1 cellular context compared by ENCODE assay signal in the genomic region with DNA sequence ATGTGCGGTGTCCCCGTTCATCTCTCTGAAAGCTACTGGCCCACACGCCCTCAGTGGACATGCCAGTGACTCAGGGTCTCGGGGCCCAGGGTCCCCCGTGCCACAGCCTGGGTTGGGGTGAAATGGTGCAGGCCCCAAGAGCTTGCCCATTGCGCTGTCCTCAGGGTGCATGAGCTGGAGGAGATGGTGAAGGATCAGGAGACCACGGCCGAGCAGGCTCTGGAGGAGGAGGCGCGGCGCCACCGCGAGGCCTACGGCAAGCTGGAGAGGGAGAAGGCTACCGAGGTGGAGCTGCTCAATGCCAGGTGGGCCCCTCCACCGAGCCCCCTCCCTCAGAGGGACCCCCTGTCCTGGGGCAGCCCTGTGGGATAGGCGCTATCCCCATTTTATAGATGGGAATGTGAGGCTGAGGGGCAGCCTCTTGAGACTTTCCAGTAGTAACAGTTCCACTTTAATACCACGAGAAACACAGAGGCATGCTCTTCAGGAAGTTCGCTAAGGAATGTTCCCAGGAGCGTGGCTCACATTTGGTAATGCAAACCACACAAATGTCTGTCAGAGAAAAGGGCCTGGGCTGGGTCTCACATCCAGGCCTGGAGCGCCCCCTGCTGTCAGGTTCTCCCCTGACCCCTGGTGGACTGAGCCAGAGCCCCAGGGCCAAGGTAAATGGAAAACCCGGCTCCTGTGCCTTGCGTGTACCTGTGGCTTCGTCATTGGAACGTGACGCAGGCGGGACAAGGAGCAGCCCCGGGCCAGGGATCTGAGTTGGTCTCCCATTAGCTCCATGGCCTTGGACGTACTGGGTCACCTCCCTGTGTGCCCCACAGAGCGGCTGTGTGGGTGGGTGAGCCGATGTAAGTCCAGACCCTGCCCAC.
TF ChIP-seq lines count a peak whose summit lies in the region.

No MANE protein-coding gene starts in this region.

TF ChIP-seq in K562, 482 proteins besides CTCF, POLR2A, EP300 and RAD21 (continued from another document):
- 0 out of 2 replicates have a peak, but pooled peaks have one; percentile 17 for TF ChIP-seq CREM (IDR thresholded peaks at IDR 0.05; ENCODE audit: low read depth)
- TF ChIP-seq, protein P1, sequence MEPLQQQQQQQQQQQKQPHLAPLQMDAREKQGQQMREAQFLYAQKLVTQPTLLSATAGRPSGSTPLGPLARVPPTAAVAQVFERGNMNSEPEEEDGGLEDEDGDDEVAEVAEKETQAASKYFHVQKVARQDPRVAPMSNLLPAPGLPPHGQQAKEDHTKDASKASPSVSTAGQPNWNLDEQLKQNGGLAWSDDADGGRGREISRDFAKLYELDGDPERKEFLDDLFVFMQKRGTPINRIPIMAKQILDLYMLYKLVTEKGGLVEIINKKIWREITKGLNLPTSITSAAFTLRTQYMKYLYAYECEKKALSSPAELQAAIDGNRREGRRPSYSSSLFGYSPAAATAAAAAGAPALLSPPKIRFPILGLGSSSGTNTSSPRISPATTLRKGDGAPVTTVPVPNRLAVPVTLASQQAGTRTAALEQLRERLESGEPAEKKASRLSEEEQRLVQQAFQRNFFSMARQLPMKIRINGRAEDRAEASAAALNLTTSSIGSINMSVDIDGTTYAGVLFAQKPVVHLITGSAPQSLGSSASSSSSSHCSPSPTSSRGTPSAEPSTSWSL (CRISPR knock-in tag; IDR thresholded peaks at IDR 0.05; ENCODE audit: borderline replicate concordance): no peak
- TF ChIP-seq MYC (IDR thresholded peaks at IDR 0.05; ENCODE audit: low read depth, low read length): 0 out of 2 replicates have a peak, but pooled peaks have one; percentile 42
- TF ChIP-seq MYC (CRISPR knock-in tag; IDR thresholded peaks at IDR 0.05; ENCODE audit: borderline replicate concordance, low read depth): no peak
- TF ChIP-seq, protein P2, sequence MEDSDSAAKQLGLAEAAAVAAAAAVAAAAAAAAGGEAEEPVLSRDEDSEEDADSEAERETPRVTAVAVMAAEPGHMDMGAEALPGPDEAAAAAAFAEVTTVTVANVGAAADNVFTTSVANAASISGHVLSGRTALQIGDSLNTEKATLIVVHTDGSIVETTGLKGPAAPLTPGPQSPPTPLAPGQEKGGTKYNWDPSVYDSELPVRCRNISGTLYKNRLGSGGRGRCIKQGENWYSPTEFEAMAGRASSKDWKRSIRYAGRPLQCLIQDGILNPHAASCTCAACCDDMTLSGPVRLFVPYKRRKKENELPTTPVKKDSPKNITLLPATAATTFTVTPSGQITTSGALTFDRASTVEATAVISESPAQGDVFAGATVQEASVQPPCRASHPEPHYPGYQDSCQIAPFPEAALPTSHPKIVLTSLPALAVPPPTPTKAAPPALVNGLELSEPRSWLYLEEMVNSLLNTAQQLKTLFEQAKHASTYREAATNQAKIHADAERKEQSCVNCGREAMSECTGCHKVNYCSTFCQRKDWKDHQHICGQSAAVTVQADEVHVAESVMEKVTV (CRISPR knock-in tag; IDR thresholded peaks at IDR 0.05): peak; percentile 86
- no peak for TF ChIP-seq ZNF12 (CRISPR knock-in tag; IDR thresholded peaks at IDR 0.05)
- no peak for TF ChIP-seq ZNF253 (CRISPR knock-in tag; conservative IDR thresholded peaks at IDR 0.05)
- TF ChIP-seq, protein P3, sequence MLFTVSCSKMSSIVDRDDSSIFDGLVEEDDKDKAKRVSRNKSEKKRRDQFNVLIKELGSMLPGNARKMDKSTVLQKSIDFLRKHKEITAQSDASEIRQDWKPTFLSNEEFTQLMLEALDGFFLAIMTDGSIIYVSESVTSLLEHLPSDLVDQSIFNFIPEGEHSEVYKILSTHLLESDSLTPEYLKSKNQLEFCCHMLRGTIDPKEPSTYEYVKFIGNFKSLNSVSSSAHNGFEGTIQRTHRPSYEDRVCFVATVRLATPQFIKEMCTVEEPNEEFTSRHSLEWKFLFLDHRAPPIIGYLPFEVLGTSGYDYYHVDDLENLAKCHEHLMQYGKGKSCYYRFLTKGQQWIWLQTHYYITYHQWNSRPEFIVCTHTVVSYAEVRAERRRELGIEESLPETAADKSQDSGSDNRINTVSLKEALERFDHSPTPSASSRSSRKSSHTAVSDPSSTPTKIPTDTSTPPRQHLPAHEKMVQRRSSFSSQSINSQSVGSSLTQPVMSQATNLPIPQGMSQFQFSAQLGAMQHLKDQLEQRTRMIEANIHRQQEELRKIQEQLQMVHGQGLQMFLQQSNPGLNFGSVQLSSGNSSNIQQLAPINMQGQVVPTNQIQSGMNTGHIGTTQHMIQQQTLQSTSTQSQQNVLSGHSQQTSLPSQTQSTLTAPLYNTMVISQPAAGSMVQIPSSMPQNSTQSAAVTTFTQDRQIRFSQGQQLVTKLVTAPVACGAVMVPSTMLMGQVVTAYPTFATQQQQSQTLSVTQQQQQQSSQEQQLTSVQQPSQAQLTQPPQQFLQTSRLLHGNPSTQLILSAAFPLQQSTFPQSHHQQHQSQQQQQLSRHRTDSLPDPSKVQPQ (CRISPR knock-in tag; IDR thresholded peaks at IDR 0.05; ENCODE audit: borderline replicate concordance): no peak
- TF ChIP-seq, protein P4, sequence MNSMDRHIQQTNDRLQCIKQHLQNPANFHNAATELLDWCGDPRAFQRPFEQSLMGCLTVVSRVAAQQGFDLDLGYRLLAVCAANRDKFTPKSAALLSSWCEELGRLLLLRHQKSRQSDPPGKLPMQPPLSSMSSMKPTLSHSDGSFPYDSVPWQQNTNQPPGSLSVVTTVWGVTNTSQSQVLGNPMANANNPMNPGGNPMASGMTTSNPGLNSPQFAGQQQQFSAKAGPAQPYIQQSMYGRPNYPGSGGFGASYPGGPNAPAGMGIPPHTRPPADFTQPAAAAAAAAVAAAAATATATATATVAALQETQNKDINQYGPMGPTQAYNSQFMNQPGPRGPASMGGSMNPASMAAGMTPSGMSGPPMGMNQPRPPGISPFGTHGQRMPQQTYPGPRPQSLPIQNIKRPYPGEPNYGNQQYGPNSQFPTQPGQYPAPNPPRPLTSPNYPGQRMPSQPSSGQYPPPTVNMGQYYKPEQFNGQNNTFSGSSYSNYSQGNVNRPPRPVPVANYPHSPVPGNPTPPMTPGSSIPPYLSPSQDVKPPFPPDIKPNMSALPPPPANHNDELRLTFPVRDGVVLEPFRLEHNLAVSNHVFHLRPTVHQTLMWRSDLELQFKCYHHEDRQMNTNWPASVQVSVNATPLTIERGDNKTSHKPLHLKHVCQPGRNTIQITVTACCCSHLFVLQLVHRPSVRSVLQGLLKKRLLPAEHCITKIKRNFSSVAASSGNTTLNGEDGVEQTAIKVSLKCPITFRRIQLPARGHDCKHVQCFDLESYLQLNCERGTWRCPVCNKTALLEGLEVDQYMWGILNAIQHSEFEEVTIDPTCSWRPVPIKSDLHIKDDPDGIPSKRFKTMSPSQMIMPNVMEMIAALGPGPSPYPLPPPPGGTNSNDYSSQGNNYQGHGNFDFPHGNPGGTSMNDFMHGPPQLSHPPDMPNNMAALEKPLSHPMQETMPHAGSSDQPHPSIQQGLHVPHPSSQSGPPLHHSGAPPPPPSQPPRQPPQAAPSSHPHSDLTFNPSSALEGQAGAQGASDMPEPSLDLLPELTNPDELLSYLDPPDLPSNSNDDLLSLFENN (IDR thresholded peaks at IDR 0.05; ENCODE audit: low read depth in 2 of 2, low read length in 2 of 2): no peak
- 0 out of 2 replicates have a peak, but pooled peaks have one; percentile 15 for TF ChIP-seq MYNN (IDR thresholded peaks at IDR 0.05)
- TF ChIP-seq MYNN (CRISPR knock-in tag; IDR thresholded peaks at IDR 0.05): no peak
- TF ChIP-seq ARID2 (IDR thresholded peaks at IDR 0.05): 0 out of 2 replicates have a peak, but pooled peaks have one; percentile 70
- 0 out of 2 replicates have a peak, but pooled peaks have one; percentile 5 for TF ChIP-seq CBX1 (IDR thresholded peaks at IDR 0.05; ENCODE audit: low read depth)
- no peak for TF ChIP-seq ZNF174 (CRISPR knock-in tag; IDR thresholded peaks at IDR 0.05)
- no peak for TF ChIP-seq ETV6 (IDR thresholded peaks at IDR 0.05; ENCODE audit: borderline replicate concordance in 1 of 2, low read depth in 2 of 2, low read length in 1 of 2)
- no peak for TF ChIP-seq ETV6 (CRISPR knock-in tag; IDR thresholded peaks at IDR 0.05; ENCODE audit: borderline replicate concordance)
- TF ChIP-seq, protein P5, sequence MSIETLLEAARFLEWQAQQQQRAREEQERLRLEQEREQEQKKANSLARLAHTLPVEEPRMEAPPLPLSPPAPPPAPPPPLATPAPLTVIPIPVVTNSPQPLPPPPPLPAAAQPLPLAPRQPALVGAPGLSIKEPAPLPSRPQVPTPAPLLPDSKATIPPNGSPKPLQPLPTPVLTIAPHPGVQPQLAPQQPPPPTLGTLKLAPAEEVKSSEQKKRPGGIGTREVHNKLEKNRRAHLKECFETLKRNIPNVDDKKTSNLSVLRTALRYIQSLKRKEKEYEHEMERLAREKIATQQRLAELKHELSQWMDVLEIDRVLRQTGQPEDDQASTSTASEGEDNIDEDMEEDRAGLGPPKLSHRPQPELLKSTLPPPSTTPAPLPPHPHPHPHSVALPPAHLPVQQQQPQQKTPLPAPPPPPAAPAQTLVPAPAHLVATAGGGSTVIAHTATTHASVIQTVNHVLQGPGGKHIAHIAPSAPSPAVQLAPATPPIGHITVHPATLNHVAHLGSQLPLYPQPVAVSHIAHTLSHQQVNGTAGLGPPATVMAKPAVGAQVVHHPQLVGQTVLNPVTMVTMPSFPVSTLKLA (conservative IDR thresholded peaks at IDR 0.05): no peak
- TF ChIP-seq SRSF9 (IDR thresholded peaks at IDR 0.05; ENCODE audit: borderline replicate concordance, low read depth, low read length): no peak
- no peak for TF ChIP-seq E2F3 (CRISPR knock-in tag; IDR thresholded peaks at IDR 0.05)
- no peak for TF ChIP-seq SRSF3 (IDR thresholded peaks at IDR 0.05; ENCODE audit: insufficient read depth, low read length)
- TF ChIP-seq SMC3 (conservative IDR thresholded peaks at IDR 0.05; ENCODE audit: insufficient read depth, low read depth, low read length): peak; percentile 99
- TF ChIP-seq RB1 (IDR thresholded peaks at IDR 0.05; ENCODE audit: low read depth): peak; percentile 52; the same call in 1 of the 2 replicates
- no peak for TF ChIP-seq TAF1 (IDR thresholded peaks at IDR 0.05; ENCODE audit: control insufficient read depth, extremely low read depth, insufficient read depth, low read length, severe bottlenecking)
- TF ChIP-seq GABPB1 (CRISPR knock-in tag; IDR thresholded peaks at IDR 0.05): no peak
- TF ChIP-seq, protein P6, sequence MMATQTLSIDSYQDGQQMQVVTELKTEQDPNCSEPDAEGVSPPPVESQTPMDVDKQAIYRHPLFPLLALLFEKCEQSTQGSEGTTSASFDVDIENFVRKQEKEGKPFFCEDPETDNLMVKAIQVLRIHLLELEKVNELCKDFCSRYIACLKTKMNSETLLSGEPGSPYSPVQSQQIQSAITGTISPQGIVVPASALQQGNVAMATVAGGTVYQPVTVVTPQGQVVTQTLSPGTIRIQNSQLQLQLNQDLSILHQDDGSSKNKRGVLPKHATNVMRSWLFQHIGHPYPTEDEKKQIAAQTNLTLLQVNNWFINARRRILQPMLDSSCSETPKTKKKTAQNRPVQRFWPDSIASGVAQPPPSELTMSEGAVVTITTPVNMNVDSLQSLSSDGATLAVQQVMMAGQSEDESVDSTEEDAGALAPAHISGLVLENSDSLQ (IDR thresholded peaks at IDR 0.05): 0 out of 2 replicates have a peak, but pooled peaks have one; percentile 34
- peak in 1 of 3 experiments; percentile 11 for TF ChIP-seq YY1 (IDR thresholded peaks at IDR 0.05; ENCODE audit: borderline replicate concordance in 1 of 3, control insufficient read depth in 1 of 3, extremely low read depth in 1 of 3, insufficient read depth in 3 of 3, insufficient read length in 1 of 3, insufficient replicate concordance in 2 of 3, low read depth in 1 of 3, low read length in 2 of 3)
- no peak for TF ChIP-seq BACH1 (tag; IDR thresholded peaks at IDR 0.05)
- TF ChIP-seq ZNF274 (IDR thresholded peaks at IDR 0.05; ENCODE audit: borderline replicate concordance, low read depth, low read length): no peak
- no peak for TF ChIP-seq ZNF124 (CRISPR knock-in tag; IDR thresholded peaks at IDR 0.05)
- no peak for TF ChIP-seq TCF7 (IDR thresholded peaks at IDR 0.05; ENCODE audit: borderline replicate concordance)
- 0 out of 2 replicates have a peak, but pooled peaks have one; percentile 10 for TF ChIP-seq JUND (IDR thresholded peaks at IDR 0.05; ENCODE audit: borderline replicate concordance, low read depth, low read length)
- TF ChIP-seq JUND (tag; IDR thresholded peaks at IDR 0.05; ENCODE audit: borderline replicate concordance, low read depth, low read length): no peak; the same call in 2 of the 3 replicates
- TF ChIP-seq ZNF212 (CRISPR knock-in tag; IDR thresholded peaks at IDR 0.05): no peak
- 0 out of 2 replicates have a peak, but pooled peaks have one; percentile 20 for TF ChIP-seq EGR1 (conservative IDR thresholded peaks at IDR 0.05)
- no peak for TF ChIP-seq ATF1 (CRISPR knock-in tag; IDR thresholded peaks at IDR 0.05)
- peak; percentile 22; the same call in 1 of the 2 replicates for TF ChIP-seq ATF1 (tag; IDR thresholded peaks at IDR 0.05)
- TF ChIP-seq, protein P7, sequence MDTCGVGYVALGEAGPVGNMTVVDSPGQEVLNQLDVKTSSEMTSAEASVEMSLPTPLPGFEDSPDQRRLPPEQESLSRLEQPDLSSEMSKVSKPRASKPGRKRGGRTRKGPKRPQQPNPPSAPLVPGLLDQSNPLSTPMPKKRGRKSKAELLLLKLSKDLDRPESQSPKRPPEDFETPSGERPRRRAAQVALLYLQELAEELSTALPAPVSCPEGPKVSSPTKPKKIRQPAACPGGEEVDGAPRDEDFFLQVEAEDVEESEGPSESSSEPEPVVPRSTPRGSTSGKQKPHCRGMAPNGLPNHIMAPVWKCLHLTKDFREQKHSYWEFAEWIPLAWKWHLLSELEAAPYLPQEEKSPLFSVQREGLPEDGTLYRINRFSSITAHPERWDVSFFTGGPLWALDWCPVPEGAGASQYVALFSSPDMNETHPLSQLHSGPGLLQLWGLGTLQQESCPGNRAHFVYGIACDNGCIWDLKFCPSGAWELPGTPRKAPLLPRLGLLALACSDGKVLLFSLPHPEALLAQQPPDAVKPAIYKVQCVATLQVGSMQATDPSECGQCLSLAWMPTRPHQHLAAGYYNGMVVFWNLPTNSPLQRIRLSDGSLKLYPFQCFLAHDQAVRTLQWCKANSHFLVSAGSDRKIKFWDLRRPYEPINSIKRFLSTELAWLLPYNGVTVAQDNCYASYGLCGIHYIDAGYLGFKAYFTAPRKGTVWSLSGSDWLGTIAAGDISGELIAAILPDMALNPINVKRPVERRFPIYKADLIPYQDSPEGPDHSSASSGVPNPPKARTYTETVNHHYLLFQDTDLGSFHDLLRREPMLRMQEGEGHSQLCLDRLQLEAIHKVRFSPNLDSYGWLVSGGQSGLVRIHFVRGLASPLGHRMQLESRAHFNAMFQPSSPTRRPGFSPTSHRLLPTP (IDR thresholded peaks at IDR 0.05; ENCODE audit: borderline replicate concordance, extremely low read depth, insufficient read length): no peak
- peak; percentile 67; the same call in 1 of the 2 replicates for TF ChIP-seq CC2D1A (IDR thresholded peaks at IDR 0.05)
